In genomic region chr3:184715943-184716651, GRCh38 we compare ENCODE assay signal across 7 cellular contexts. TPM values are rescaled to one million over a fixed set of nuclear protein-coding genes. Genes with fewer than 3 reads are reported as not detected.
A peak's percentile ranks its signal among the peaks of the same experiment; 100 is the strongest.
DNase-seq lines count a peak whose midpoint lies in the region; ATAC-seq and TF ChIP-seq lines count a peak whose summit lies in the region.

No MANE protein-coding gene starts in this region.

- TF ChIP-seq POLR2A in tibial nerve (IDR thresholded peaks at IDR 0.05), result no peak

- no peaks in the 10 kb centered on the region for H3K27me3 Mint-ChIP-seq in dendritic cell treated with granulocyte-macrophage colony-stimulating factor and Interleukin-4, amounts not matched to agents 40 ng/mL and 50 ng/mL, for 4 days

- H3K9me3 Mint-ChIP-seq in dendritic cell treated with granulocyte-macrophage colony-stimulating factor and Interleukin-4, amounts not matched to agents 40 ng/mL and 50 ng/mL, for 4 days, result no peaks in the 10 kb centered on the region

- 58 to 60% methylated on average over 8 of the region's 8 CpGs for WGBS in tibial nerve, 2 donors

- H3K27me3 ChIP-seq in muscle layer of duodenum (ENCODE audit: low read depth, low read length), result no peaks in the 10 kb centered on the region
- no peaks in the 10 kb centered on the region for H3K27me3 ChIP-seq in tibial nerve

- no peak for ATAC-seq in HG03135 (IDR thresholded peaks at IDR 0.05; ENCODE audit: unreplicated experiment)
- ATAC-seq in HG03097 (IDR thresholded peaks at IDR 0.05; ENCODE audit: low FRiP score, unreplicated experiment), result no peak

- H3K36me3 Mint-ChIP-seq in dendritic cell treated with granulocyte-macrophage colony-stimulating factor and Interleukin-4, amounts not matched to agents 40 ng/mL and 50 ng/mL, for 4 days (ENCODE audit: low read depth), result no peaks in the 10 kb centered on the region

- intact Hi-C loops in dendritic cell treated with granulocyte-macrophage colony-stimulating factor and Interleukin-4, amounts not matched to agents 40 ng/mL and 50 ng/mL, for 4 days (cut with micrococcal nuclease), result no loop called here

- H3K4me3 Mint-ChIP-seq in dendritic cell treated with granulocyte-macrophage colony-stimulating factor and Interleukin-4, amounts not matched to agents 40 ng/mL and 50 ng/mL, for 4 days, result no peak overlapping the region

- no peak for TF ChIP-seq CTCF in tibial nerve (IDR thresholded peaks at IDR 0.05)

- peaks cover 0 to 22% of the 10 kb centered on the region in 2 donors for H3K4me1 ChIP-seq in muscle layer of duodenum (ENCODE audit: control insufficient read depth in 1 of 2, insufficient read depth in 2 of 2, low read length in 2 of 2)
- peaks cover 0 to 47% (median 14%) of the 10 kb centered on the region in 4 donors for H3K4me1 ChIP-seq in tibial nerve

- TF ChIP-seq EP300 in tibial nerve (IDR thresholded peaks at IDR 0.05), result no peak

- peak overlapping the region; percentile 58 for H3K27ac Mint-ChIP-seq in dendritic cell treated with granulocyte-macrophage colony-stimulating factor and Interleukin-4, amounts not matched to agents 40 ng/mL and 50 ng/mL, for 4 days

- H3K4me1 Mint-ChIP-seq in dendritic cell treated with granulocyte-macrophage colony-stimulating factor and Interleukin-4, amounts not matched to agents 40 ng/mL and 50 ng/mL, for 4 days (ENCODE audit: low read depth), result peaks cover 43% of the 10 kb centered on the region

- DNase-seq in NCI-H226, result peak; percentile 46
- no peak for DNase-seq in tibial nerve (ENCODE audit: low spot score in 2 of 2)
- no peak for DNase-seq in dermis blood vessel endothelial cell

- H3K36me3 ChIP-seq in muscle layer of duodenum (ENCODE audit: control insufficient read depth in 1 of 2, insufficient read depth in 2 of 2, low read length in 2 of 2), result no peaks in the 10 kb centered on the region
- no peaks in the 10 kb centered on the region for H3K36me3 ChIP-seq in tibial nerve

- H3K9me3 ChIP-seq in muscle layer of duodenum (ENCODE audit: control insufficient read depth in 1 of 2, low read length in 2 of 2), result no peaks in the 10 kb centered on the region
- H3K9me3 ChIP-seq in tibial nerve, result no peaks in the 10 kb centered on the region

- H3K4me3 ChIP-seq in muscle layer of duodenum (ENCODE audit: low read depth in 1 of 2, low read length in 2 of 2) (no peak overlapping the region), tibial nerve (no peak overlapping the region)

- H3K27ac ChIP-seq in muscle layer of duodenum (ENCODE audit: low read length) (peak overlapping the region; percentile 29), tibial nerve (peak overlapping the region in 3 of 4 donors; percentile 67 to 92 (median 85))

RNA-seq across cellular contexts. Expression of gene MAGEF1, which starts 4.2 kb away (rescaled TPM):
- 10 to 100 TPM; 29.6 to 48.1 (median 42.4) TPM for total RNA-seq in tibial nerve
- total RNA-seq in dermis blood vessel endothelial cell, result 12.4 and 12.9 TPM in 2 replicates
